ENCODE assay signal across 11 cellular contexts in genomic region chr1:175174702-175175102, GRCh38. TPM values are rescaled to one million over a fixed set of nuclear protein-coding genes. Genes with fewer than 3 reads are reported as not detected.
A peak's percentile ranks its signal among the peaks of the same experiment; 100 is the strongest.
DNase-seq lines count a peak whose midpoint lies in the region; ATAC-seq and TF ChIP-seq lines count a peak whose summit lies in the region.
"Had no signal": no experiment of that assay in that cellular context is flagged by ENCODE, and none has a peak within 500 bp of the region (broad histone marks: within the 10 kb centered on the region; RNA-seq: fewer than 3 reads in every experiment).

No MANE protein-coding gene starts in this region.

- H3K27ac ChIP-seq in adrenal gland: no peak overlapping the region
- H3K27ac ChIP-seq in GM23338 (ENCODE audit: low read depth): no peak overlapping the region

- H2AFZ ChIP-seq in GM23338: no peak overlapping the region

- H3K4me3 Mint-ChIP-seq in activated T-helper 17 cell treated with anti-CD3 and anti-CD28 coated beads, Interleukin-2, amount 50 U/mL, for 72 hours: no peak overlapping the region
- no peak overlapping the region for H3K4me3 Mint-ChIP-seq in GM23338

- H3K36me3 ChIP-seq in adrenal gland (replicated peaks in 1 of 2) (no peaks in the 10 kb centered on the region), GM23338 (ENCODE audit: insufficient read depth) (no peaks in the 10 kb centered on the region)

- H3K27ac Mint-ChIP-seq in activated T-helper 17 cell treated with anti-CD3 and anti-CD28 coated beads, Interleukin-2, amount 50 U/mL, for 72 hours: peak overlapping the region; percentile 63
- no peak overlapping the region for H3K27ac Mint-ChIP-seq in GM23338

- intact Hi-C loops in adrenal gland (cut with DNase I): no loop called here

- no peaks in the 10 kb centered on the region for H3K27me3 Mint-ChIP-seq in activated T-helper 17 cell treated with anti-CD3 and anti-CD28 coated beads, Interleukin-2, amount 50 U/mL, for 72 hours
- peaks cover 3% of the 10 kb centered on the region for H3K27me3 Mint-ChIP-seq in GM23338 (ENCODE audit: insufficient read depth, low read depth, poor library complexity)

- H3K27me3 ChIP-seq in adrenal gland: no peaks in the 10 kb centered on the region
- H3K27me3 ChIP-seq in GM23338 (ENCODE audit: insufficient read depth): no peaks in the 10 kb centered on the region
- H3K27me3 ChIP-seq: upper lobe of left lung had no signal

- peaks cover 46% of the 10 kb centered on the region for H3K4me1 Mint-ChIP-seq in activated T-helper 17 cell treated with anti-CD3 and anti-CD28 coated beads, Interleukin-2, amount 50 U/mL, for 72 hours
- no peaks in the 10 kb centered on the region; the same call in 1 of the 3 replicates for H3K4me1 Mint-ChIP-seq in GM23338

- H3K9me2 ChIP-seq in GM23338 (ENCODE audit: insufficient read depth): no peaks in the 10 kb centered on the region

- H3K36me3 Mint-ChIP-seq in activated T-helper 17 cell treated with anti-CD3 and anti-CD28 coated beads, Interleukin-2, amount 50 U/mL, for 72 hours (ENCODE audit: low read depth): peaks cover 93% of the 10 kb centered on the region
- H3K36me3 Mint-ChIP-seq in GM23338 (ENCODE audit: low read depth): no peaks in the 10 kb centered on the region

- TF ChIP-seq POLR2A in adrenal gland (IDR thresholded peaks at IDR 0.05): no peak

- no peak overlapping the region for H3K4me2 ChIP-seq in GM23338

- no peaks in the 10 kb centered on the region for H4K20me1 ChIP-seq in GM23338 (replicated peaks; ENCODE audit: insufficient read depth)

- H3K4me1 ChIP-seq in adrenal gland (replicated peaks in 1 of 2): peaks cover 0 to 5% of the 10 kb centered on the region in 2 donors
- no peaks in the 10 kb centered on the region for H3K4me1 ChIP-seq in GM23338 (ENCODE audit: insufficient read depth)

- no peaks in the 10 kb centered on the region for H3F3A ChIP-seq in GM23338 (replicated peaks; ENCODE audit: low read depth)

- ATAC-seq in GM18511 (IDR thresholded peaks at IDR 0.05; ENCODE audit: unreplicated experiment): peak; percentile 86
- peak; percentile 79 for ATAC-seq in GM21381 (IDR thresholded peaks at IDR 0.05; ENCODE audit: unreplicated experiment)
- ATAC-seq in HG03108 (IDR thresholded peaks at IDR 0.05; ENCODE audit: unreplicated experiment): peak; percentile 78
- peak; percentile 23 for ATAC-seq in activated T-helper 17 cell treated with anti-CD3 and anti-CD28 coated beads, Interleukin-2, amount 50 U/mL, for 72 hours (replicated peaks)
- no peak for ATAC-seq in GM23338

- no peak for TF ChIP-seq CTCF in adrenal gland (IDR thresholded peaks at IDR 0.05)
- TF ChIP-seq CTCF in GM23338 (conservative IDR thresholded peaks at IDR 0.05; ENCODE audit: low read depth in 2 of 2): no peak

- H3K4me3 ChIP-seq in adrenal gland (no peak overlapping the region), GM23338 (no peak overlapping the region)
- H3K4me3 ChIP-seq: upper lobe of left lung had no signal

- in situ Hi-C loops in ACHN (cut with HindIII; ENCODE audit: low pct_ligation_motif_present, low pct_unique_long_range_greater_than_20kb, low sequenced_read_pairs): loop anchor here (25.0 kb wide), 1 partner anchor 138 kb away; no protein-coding TSS in a partner anchor

- H3K79me2 ChIP-seq in GM23338 (replicated peaks; ENCODE audit: insufficient read depth): no peaks in the 10 kb centered on the region

- no peak for DNase-seq in ACHN
- no peak for DNase-seq in adrenal gland
- no peak for DNase-seq in EL
- DNase-seq in GM23338 (ENCODE audit: low spot score): no peak
- DNase-seq: activated naive CD4-positive, alpha-beta T cell; NCI-H2081; upper lobe of left lung had no signal

- no peaks in the 10 kb centered on the region for H3K9me3 Mint-ChIP-seq in activated T-helper 17 cell treated with anti-CD3 and anti-CD28 coated beads, Interleukin-2, amount 50 U/mL, for 72 hours
- no peaks in the 10 kb centered on the region for H3K9me3 Mint-ChIP-seq in GM23338

- H3K9me3 ChIP-seq in adrenal gland (replicated peaks in 1 of 3): no peaks in the 10 kb centered on the region
- H3K9me3 ChIP-seq: upper lobe of left lung had no signal

- WGBS in adrenal gland, 4 donors: 73 to 90% (median 85%) methylated on average over 4 of the region's 4 CpGs

TF ChIP-seq in GM23338, 12 proteins besides CTCF, POLR2A, EP300 and RAD21 (continues in another document):
- TF ChIP-seq, protein P1, sequence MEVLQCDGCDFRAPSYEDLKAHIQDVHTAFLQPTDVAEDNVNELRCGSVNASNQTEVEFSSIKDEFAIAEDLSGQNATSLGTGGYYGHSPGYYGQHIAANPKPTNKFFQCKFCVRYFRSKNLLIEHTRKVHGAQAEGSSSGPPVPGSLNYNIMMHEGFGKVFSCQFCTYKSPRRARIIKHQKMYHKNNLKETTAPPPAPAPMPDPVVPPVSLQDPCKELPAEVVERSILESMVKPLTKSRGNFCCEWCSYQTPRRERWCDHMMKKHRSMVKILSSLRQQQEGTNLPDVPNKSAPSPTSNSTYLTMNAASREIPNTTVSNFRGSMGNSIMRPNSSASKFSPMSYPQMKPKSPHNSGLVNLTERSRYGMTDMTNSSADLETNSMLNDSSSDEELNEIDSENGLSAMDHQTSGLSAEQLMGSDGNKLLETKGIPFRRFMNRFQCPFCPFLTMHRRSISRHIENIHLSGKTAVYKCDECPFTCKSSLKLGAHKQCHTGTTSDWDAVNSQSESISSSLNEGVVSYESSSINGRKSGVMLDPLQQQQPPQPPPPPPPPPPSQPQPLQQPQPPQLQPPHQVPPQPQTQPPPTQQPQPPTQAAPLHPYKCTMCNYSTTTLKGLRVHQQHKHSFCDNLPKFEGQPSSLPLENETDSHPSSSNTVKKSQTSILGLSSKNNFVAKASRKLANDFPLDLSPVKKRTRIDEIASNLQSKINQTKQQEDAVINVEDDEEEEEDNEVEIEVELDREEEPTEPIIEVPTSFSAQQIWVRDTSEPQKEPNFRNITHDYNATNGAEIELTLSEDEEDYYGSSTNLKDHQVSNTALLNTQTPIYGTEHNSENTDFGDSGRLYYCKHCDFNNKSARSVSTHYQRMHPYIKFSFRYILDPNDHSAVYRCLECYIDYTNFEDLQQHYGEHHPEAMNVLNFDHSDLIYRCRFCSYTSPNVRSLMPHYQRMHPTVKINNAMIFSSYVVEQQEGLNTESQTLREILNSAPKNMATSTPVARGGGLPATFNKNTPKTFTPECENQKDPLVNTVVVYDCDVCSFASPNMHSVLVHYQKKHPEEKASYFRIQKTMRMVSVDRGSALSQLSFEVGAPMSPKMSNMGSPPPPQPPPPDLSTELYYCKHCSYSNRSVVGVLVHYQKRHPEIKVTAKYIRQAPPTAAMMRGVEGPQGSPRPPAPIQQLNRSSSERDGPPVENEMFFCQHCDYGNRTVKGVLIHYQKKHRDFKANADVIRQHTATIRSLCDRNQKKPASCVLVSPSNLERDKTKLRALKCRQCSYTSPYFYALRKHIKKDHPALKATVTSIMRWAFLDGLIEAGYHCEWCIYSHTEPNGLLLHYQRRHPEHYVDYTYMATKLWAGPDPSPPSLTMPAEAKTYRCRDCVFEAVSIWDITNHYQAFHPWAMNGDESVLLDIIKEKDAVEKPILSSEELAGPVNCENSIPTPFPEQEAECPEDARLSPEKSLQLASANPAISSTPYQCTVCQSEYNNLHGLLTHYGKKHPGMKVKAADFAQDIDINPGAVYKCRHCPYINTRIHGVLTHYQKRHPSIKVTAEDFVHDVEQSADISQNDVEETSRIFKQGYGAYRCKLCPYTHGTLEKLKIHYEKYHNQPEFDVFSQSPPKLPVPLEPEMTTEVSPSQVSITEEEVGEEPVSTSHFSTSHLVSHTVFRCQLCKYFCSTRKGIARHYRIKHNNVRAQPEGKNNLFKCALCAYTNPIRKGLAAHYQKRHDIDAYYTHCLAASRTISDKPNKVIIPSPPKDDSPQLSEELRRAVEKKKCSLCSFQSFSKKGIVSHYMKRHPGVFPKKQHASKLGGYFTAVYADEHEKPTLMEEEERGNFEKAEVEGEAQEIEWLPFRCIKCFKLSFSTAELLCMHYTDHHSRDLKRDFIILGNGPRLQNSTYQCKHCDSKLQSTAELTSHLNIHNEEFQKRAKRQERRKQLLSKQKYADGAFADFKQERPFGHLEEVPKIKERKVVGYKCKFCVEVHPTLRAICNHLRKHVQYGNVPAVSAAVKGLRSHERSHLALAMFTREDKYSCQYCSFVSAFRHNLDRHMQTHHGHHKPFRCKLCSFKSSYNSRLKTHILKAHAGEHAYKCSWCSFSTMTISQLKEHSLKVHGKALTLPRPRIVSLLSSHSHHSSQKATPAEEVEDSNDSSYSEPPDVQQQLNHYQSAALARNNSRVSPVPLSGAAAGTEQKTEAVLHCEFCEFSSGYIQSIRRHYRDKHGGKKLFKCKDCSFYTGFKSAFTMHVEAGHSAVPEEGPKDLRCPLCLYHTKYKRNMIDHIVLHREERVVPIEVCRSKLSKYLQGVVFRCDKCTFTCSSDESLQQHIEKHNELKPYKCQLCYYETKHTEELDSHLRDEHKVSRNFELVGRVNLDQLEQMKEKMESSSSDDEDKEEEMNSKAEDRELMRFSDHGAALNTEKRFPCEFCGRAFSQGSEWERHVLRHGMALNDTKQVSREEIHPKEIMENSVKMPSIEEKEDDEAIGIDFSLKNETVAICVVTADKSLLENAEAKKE (CRISPR knock-in tag; IDR thresholded peaks at IDR 0.05): no peak
- TF ChIP-seq JUNB (IDR thresholded peaks at IDR 0.05; ENCODE audit: unreplicated experiment): no peak
- no peak for TF ChIP-seq EZH2phosphoT487 (IDR thresholded peaks at IDR 0.05; ENCODE audit: unreplicated experiment)
- TF ChIP-seq NANOG (IDR thresholded peaks at IDR 0.05; ENCODE audit: borderline replicate concordance): no peak
- no peak for TF ChIP-seq ETS1 (IDR thresholded peaks at IDR 0.05)
- no peak for TF ChIP-seq ZNF331 (CRISPR knock-in tag; IDR thresholded peaks at IDR 0.05; ENCODE audit: low read depth)

RNA-seq across cellular contexts. Expression of gene KIAA0040, which starts 17.9 kb away (rescaled TPM):
- total RNA-seq in activated T-helper 17 cell treated with anti-CD3 and anti-CD28 coated beads, Interleukin-2, amount 50 U/mL, for 72 hours: 10 to 100 TPM; 34.8 to 39.4 TPM
- total RNA-seq in adrenal gland: 10 to 100 TPM in 6 of 8 donors, 1 to 10 TPM in 2; 7.6 to 54.3 (median 21.5) TPM
- 1 to 10 TPM; 5.0 to 9.5 (median 7.4) TPM for polyA plus RNA-seq in adrenal gland
- total RNA-seq in GM23338 (2014; rRNA removed; shearing (Covaris generic)): 10.2 and 11.9 TPM in 2 replicates
- polyA plus RNA-seq in GM23338 (2016; fragmentation: Nextera tagmentation; extraction: Ambion mirVana): 7.0 and 7.3 TPM in 2 replicates
